17 cellular contexts compared by ENCODE assay signal in genomic region chr10:119337796-119338432, GRCh38.
A peak's percentile ranks its signal among the peaks of the same experiment; 100 is the strongest.
DNase-seq lines count a peak whose midpoint lies in the region; ATAC-seq, FAIRE-seq and TF ChIP-seq lines count a peak whose summit lies in the region.
"Had no signal": no experiment of that assay in that cellular context is flagged by ENCODE, and none has a peak within 500 bp of the region (broad histone marks: within the 10 kb centered on the region; RNA-seq: fewer than 3 reads in every experiment).

No MANE protein-coding gene starts in this region.

- DNase-seq in heart left ventricle (peak in 3 of 5 donors; percentile 2 to 25 (median 21)), Right ventricle myocardium inferior (ENCODE audit: missing footprints) (no peak), WERI-Rb-1 (peak; percentile 39), kidney glomerular epithelial cell (lab: John Stamatoyannopoulos, UW) (peak; percentile 23), urothelium cell line (ENCODE audit: low spot score) (peak; percentile 76), tibial artery (no peak), left colon (no peak)
- DNase-seq: activated CD4-positive, alpha-beta memory T cell treated with anti-CD3 and anti-CD28 coated beads, Interleukin-2, amount 10 ng/mL, durations not matched to agents 7 days and 5 days; activated naive CD4-positive, alpha-beta T cell treated with Interleukin-2 at 50 U/mL for 16 hours; gastrocnemius medialis; NCI-H1930; T-helper 2 cell had no signal

- peaks cover 0 to 18% (median 7%) of the 10 kb centered on the region in 9 donors for H3K36me3 ChIP-seq in heart left ventricle
- no peaks in the 10 kb centered on the region; the same call in 1 of the 2 replicates for H3K36me3 ChIP-seq in WERI-Rb-1
- H3K36me3 ChIP-seq in tibial artery: peaks cover 0 to 15% (median 8%) of the 10 kb centered on the region in 3 donors
- H3K36me3 ChIP-seq: gastrocnemius medialis, HAP-1 had no signal

- ATAC-seq in heart left ventricle: no peak
- no peak for ATAC-seq in Right ventricle myocardium inferior
- ATAC-seq in GM19463 (IDR thresholded peaks at IDR 0.05; ENCODE audit: unreplicated experiment): no peak
- no peak for ATAC-seq in left colon
- ATAC-seq: gastrocnemius medialis had no signal

- no peak overlapping the region for H3K4me3 ChIP-seq in heart left ventricle
- H3K4me3 ChIP-seq in WERI-Rb-1 (ENCODE audit: low read depth, low read length): no peak overlapping the region
- no peak overlapping the region for H3K4me3 ChIP-seq in tibial artery
- H3K4me3 ChIP-seq: gastrocnemius medialis, HAP-1, suprapubic skin had no signal

- intact Hi-C loops in heart left ventricle (cut with DNase I) (loop anchor here in 3 of 10 donors (5.0 kb wide), 3 partner anchors 41 to 259 kb away; partner anchors contain the start of gene TIAL1 (in 1 of the 3)), Right ventricle myocardium inferior (cut with DNase I) (no loop called here), tibial artery (cut with DNase I; ENCODE audit: low total_unique reads) (no loop called here), left colon (cut with DNase I, micrococcal nuclease) (no loop called here)

- H3K4me1 ChIP-seq in heart left ventricle (peaks cover 3 to 77% (median 37%) of the 10 kb centered on the region in 12 donors), tibial artery (peaks cover 0 to 29% (median 6%) of the 10 kb centered on the region in 4 donors)
- H3K4me1 ChIP-seq: HAP-1 had no signal

- 76 to 77% (median 77%) methylated on average over 8 of the region's 8 CpGs for WGBS in heart left ventricle, 4 donors

- FAIRE-seq in urothelium cell line (lab: Jason Lieb, UNC): no peak
- FAIRE-seq: A204.1, GM12892 had no signal

- H3K27me3 ChIP-seq in heart left ventricle: no peaks in the 10 kb centered on the region
- no peaks in the 10 kb centered on the region for H3K27me3 ChIP-seq in WERI-Rb-1 (ENCODE audit: insufficient read depth, low read depth, severe bottlenecking)
- H3K27me3 ChIP-seq in tibial artery: no peaks in the 10 kb centered on the region
- H3K27me3 ChIP-seq: gastrocnemius medialis, suprapubic skin had no signal

- H3K9me3 ChIP-seq in heart left ventricle (no peaks in the 10 kb centered on the region), WERI-Rb-1 (ENCODE audit: severe bottlenecking) (no peaks in the 10 kb centered on the region), tibial artery (no peaks in the 10 kb centered on the region)
- H3K9me3 ChIP-seq: gastrocnemius medialis, HAP-1, suprapubic skin had no signal

- TF ChIP-seq POLR2A in heart left ventricle (IDR thresholded peaks at IDR 0.05): no peak

- no peak for TF ChIP-seq CTCF in heart left ventricle (IDR thresholded peaks at IDR 0.05)
- TF ChIP-seq CTCF in WERI-Rb-1 (IDR thresholded peaks at IDR 0.05; ENCODE audit: low read depth, low read length): no peak
- no peak for TF ChIP-seq CTCF in tibial artery (IDR thresholded peaks at IDR 0.05)

- H3K27ac ChIP-seq in heart left ventricle (peak overlapping the region in 7 of 12 donors; percentile 2 to 82 (median 66)), WERI-Rb-1 (peak overlapping the region; percentile 19; the same call in 1 of the 2 replicates), tibial artery (no peak overlapping the region)
- H3K27ac ChIP-seq: suprapubic skin had no signal

Comparison
In these comparisons a context has a peak if more than half of its experiments do, and no peak if none do; other contexts are left out.
1. DNase-seq: peak in heart left ventricle (3 of 5), WERI-Rb-1 (single experiment), kidney glomerular epithelial cell (single experiment) and urothelium cell line (single experiment); none in Right ventricle myocardium inferior (single experiment), tibial artery (0 of 2) and left colon (0 of 2).
2. H3K27ac ChIP-seq: peak in heart left ventricle (7 of 12) and WERI-Rb-1 (single experiment); none in tibial artery (0 of 2).